8 cellular contexts compared by ENCODE assay signal in the genomic region with DNA sequence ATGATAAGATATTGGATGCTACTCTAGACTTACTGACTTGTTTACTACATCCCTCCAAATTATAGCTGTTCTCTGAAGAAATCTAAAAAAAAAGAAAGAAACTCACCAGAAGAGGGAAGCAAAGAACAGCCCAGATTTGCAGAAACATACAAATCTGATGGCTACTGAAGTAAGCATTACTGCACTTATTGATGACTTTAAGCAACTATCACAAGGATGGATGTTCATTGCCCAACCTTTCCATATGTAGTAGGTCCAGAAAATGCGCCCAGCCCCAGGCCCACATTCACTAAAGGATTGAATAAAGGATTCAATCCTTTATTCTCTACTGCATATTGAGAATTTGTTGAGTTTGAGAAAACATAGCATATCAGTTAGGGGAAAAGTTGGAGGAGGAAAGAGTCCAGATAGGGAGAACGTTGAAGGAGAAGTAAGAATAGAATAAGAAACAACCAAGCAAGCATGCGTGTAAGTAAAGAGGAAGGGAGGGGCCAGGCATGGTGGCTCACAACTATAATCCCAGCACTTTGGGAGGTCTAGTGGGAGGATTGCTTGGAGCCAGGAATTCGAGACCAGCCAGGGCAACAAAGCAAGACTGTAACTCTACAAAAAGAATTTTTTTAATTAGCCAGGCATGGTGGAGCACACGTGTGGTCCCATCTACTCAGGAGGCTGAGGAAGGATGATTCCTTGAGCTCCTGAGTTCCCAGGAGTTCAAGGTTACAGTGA. TPM values are rescaled to one million over a fixed set of nuclear protein-coding genes. Genes with fewer than 3 reads are reported as not detected.
A peak's percentile ranks its signal among the peaks of the same experiment; 100 is the strongest.
DNase-seq lines count a peak whose midpoint lies in the region; ATAC-seq, FAIRE-seq and TF ChIP-seq lines count a peak whose summit lies in the region.

No MANE protein-coding gene starts in this region.

- in situ Hi-C loops in Panc1 (cut with HindIII; ENCODE audit: low pct_unique_long_range_greater_than_20kb, low sequenced_read_pairs), result no loop called here

- TF ChIP-seq POLR2A in lower leg skin (IDR thresholded peaks at IDR 0.05), result no peak

- ATAC-seq in GM18511 (IDR thresholded peaks at IDR 0.05; ENCODE audit: unreplicated experiment) (peak; percentile 86), HG03025 (IDR thresholded peaks at IDR 0.05; ENCODE audit: low FRiP score, unreplicated experiment) (peak; percentile 63), Panc1 (peak; percentile 60; the same call in 1 of the 2 replicates), pancreas (peak; percentile 53 to 88 (median 79))

- FAIRE-seq in endometrium (lab: Jason Lieb, UNC) (peak; percentile 68), pancreas (lab: Jason Lieb, UNC) (no peak)

- WGBS in pancreas, 2 donors, result 38 to 60% methylated on average over 5 of the region's 5 CpGs
- WGBS in lower leg skin, 2 donors, result 36 to 43% methylated on average over 5 of the region's 5 CpGs

- peak; percentile 35 for TF ChIP-seq CTCF in BE2C (IDR thresholded peaks at IDR 0.05; ENCODE audit: low read depth, low read length)
- peak; percentile 42; the same call in 1 of the 2 replicates for TF ChIP-seq CTCF in Panc1 (IDR thresholded peaks at IDR 0.05)
- TF ChIP-seq CTCF in pancreas (IDR thresholded peaks at IDR 0.05), result peak in 1 of 4 donors; percentile 11
- TF ChIP-seq CTCF in lower leg skin (IDR thresholded peaks at IDR 0.05), result no peak

- CTCF ChIA-PET in Panc1 (lab: Charles Lee), result interaction anchor here (1.5 kb wide), 2 partner anchors 313 to 390 kb away, joined by 6 read pairs; no protein-coding TSS in a partner anchor

- intact Hi-C loops in Panc1 (cut with micrococcal nuclease; ENCODE audit: unreplicated experiment), result loop anchor here (2.0 to 10.0 kb wide), 2 partner anchors 313 to 391 kb away; no protein-coding TSS in a partner anchor
- intact Hi-C loops in pancreas (cut with DNase I), result no loop called here
- intact Hi-C loops in lower leg skin (cut with DNase I; ENCODE audit: low total_unique reads), result no loop called here

- H3K9me3 ChIP-seq in BE2C (no peaks in the 10 kb centered on the region), Panc1 (ENCODE audit: control insufficient read depth, insufficient read depth, low read depth, low read length) (no peaks in the 10 kb centered on the region), pancreas (no peaks in the 10 kb centered on the region)

- H3K27me3 ChIP-seq in BE2C, result no peaks in the 10 kb centered on the region
- no peaks in the 10 kb centered on the region for H3K27me3 ChIP-seq in Panc1 (ENCODE audit: control insufficient read depth, insufficient read depth, low read length)
- H3K27me3 ChIP-seq in pancreas, result no peaks in the 10 kb centered on the region

- no peak for DNase-seq in BE2C
- DNase-seq in Panc1 (ENCODE audit: low read depth, low spot score), result peak; percentile 30
- no peak for DNase-seq in pancreas
- no peak for DNase-seq in lower leg skin (ENCODE audit: low spot score in 2 of 2)
- DNase-seq in activated T-cell treated with anti-CD3 and anti-CD28 coated beads, Interleukin-2, amount 50 U/mL, for 1 hour, result no peak

- no peaks in the 10 kb centered on the region for H3K4me1 ChIP-seq in BE2C
- H3K4me1 ChIP-seq in Panc1 (ENCODE audit: control insufficient read depth, insufficient read depth, low read length), result no peaks in the 10 kb centered on the region
- H3K4me1 ChIP-seq in pancreas, result no peaks in the 10 kb centered on the region

- no TSS peak for BruUV-seq in Panc1 (replicated peaks; lab: Mats Ljungman, UMichigan)

- H3K27ac ChIP-seq in Panc1 (ENCODE audit: low read length) (no peak overlapping the region), pancreas (no peak overlapping the region)

- POLR2A ChIA-PET in Panc1 (lab: Charles Lee), result no interaction called here

- H3K36me3 ChIP-seq in BE2C (no peaks in the 10 kb centered on the region), Panc1 (ENCODE audit: control insufficient read depth, insufficient read depth, low read length) (no peaks in the 10 kb centered on the region), pancreas (no peaks in the 10 kb centered on the region)

- H3K4me3 ChIP-seq in BE2C (ENCODE audit: low read depth, low read length) (no peak overlapping the region), Panc1 (ENCODE audit: low read depth in 2 of 2, low read length in 2 of 2) (no peak overlapping the region), pancreas (no peak overlapping the region), lower leg skin (ENCODE audit: low read depth, poor library complexity, severe bottlenecking) (no peak overlapping the region)

RNA-seq across cellular contexts. Expression of a gene that starts 33.8 kb away (rescaled TPM):
- 1.6 TPM for polyA plus RNA-seq in BE2C (2012; ENCODE audit: insufficient read depth, insufficient read length, low read depth)
- total RNA-seq in Panc1 (2021; ENCODE audit: unreplicated experiment) (10.0 TPM), pancreas (1 to 10 TPM; 4.1 to 6.9 (median 4.7) TPM), lower leg skin (10 to 100 TPM in 2 of 4 donors, 1 to 10 TPM in 2; 4.8 to 15.6 (median 9.4) TPM)
- 5.3 TPM for polyA plus RNA-seq in Panc1 (2012; ENCODE audit: insufficient read length)
- polyA plus RNA-seq in pancreas, result 1 to 10 TPM; 1.8 to 1.9 TPM

RNA-seq across cellular contexts. Expression of a gene that starts 48.7 kb away (rescaled TPM):
- polyA plus RNA-seq in BE2C (2012; ENCODE audit: insufficient read depth, insufficient read length, low read depth), result 15.6 TPM
- total RNA-seq in Panc1 (2021; ENCODE audit: unreplicated experiment), result 29.2 TPM
- polyA plus RNA-seq in Panc1 (2012; ENCODE audit: insufficient read length), result 11.2 TPM
- total RNA-seq in pancreas, result 10 to 100 TPM; 18.0 to 30.5 (median 24.8) TPM
- polyA plus RNA-seq in pancreas, result 10 to 100 TPM in 1 of 2 donors, 1 to 10 TPM in 1; 9.9 to 14.7 TPM
- total RNA-seq in lower leg skin, result 10 to 100 TPM; 34.7 to 52.4 (median 36.6) TPM

Comparison
In these comparisons a context has a peak if more than half of its experiments do, and no peak if none do; other contexts are left out.
1. CTCF ChIP-seq: peak in BE2C (single experiment) and Panc1 (single experiment); none in lower leg skin (0 of 3).
2. Peak in every context shown above with its lines, with median percentiles within 50 percentile points of each other: ATAC-seq.